ENCODE assay signal across 14 cellular contexts in the genomic region with DNA sequence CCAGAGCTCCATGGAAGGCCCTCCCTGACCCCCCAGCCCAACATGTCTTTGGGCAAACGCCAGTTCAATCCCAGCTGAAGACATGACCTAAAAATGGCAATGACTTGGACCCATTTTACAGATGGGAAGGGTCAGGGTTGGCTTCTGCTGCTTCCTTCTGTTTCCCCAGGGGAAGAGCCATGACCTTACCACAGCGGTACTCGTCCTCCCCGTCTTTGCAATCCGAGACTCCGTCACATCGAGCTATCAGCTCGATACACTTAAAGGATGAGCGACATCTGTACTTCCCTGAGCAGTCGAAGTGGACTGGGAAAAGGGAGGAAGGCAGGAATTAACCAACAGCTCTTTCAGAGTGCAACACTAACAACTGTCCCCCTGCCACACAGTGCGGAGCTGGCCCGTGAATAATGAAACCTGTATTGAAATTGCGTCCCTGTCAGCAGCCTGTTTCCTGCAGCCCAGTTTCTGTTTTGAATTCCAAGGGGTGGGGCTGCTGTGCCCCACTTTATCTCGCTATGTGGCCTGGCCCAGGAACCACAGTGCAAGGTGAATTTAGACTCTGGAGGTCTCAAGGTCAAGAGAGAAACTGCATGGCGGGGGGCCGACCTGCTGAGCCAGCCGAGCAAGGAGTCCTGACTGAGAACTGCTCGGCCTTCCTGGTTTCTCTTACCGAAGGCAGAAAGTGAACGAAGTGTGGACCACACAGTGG. TPM values are rescaled to one million over a fixed set of nuclear protein-coding genes. Genes with fewer than 3 reads are reported as not detected.
DNase-seq lines count a peak whose midpoint lies in the region; ATAC-seq, FAIRE-seq and TF ChIP-seq lines count a peak whose summit lies in the region.
"Had no signal": no experiment of that assay in that cellular context is flagged by ENCODE, and none has a peak within 500 bp of the region (broad histone marks: within the 10 kb centered on the region; RNA-seq: fewer than 3 reads in every experiment).

No MANE protein-coding gene starts in this region.

- H3K27ac ChIP-seq in cardiac muscle cell (peak overlapping the region; percentile 7), right atrium auricular region (no peak overlapping the region), VCaP (peak overlapping the region; percentile 14; the same call in 1 of the 2 replicates), HepG2 (ENCODE audit: extremely low read length, insufficient read depth, low read length) (peak overlapping the region; percentile 74), gastroesophageal sphincter (no peak overlapping the region)
- H3K27ac ChIP-seq: esophagus squamous epithelium, uterus had no signal

- POLR2A ChIA-PET in HepG2 (lab: Yijun Ruan, JAX): interaction anchor here (0.9 to 1.4 kb wide), 4 partner anchors 10 to 22 kb away, joined by 3 to 5 read pairs (median 4); a partner anchor contains a TSS

- H3K4me3 ChIP-seq in cardiac muscle cell (no peak overlapping the region), right atrium auricular region (no peak overlapping the region), HepG2 (replicated peaks in 1 of 3; ENCODE audit: insufficient read depth in 1 of 3, low read depth in 2 of 3, low read length in 3 of 3) (peak overlapping the region; percentile 11 to 55 (median 41); a peak in 5 of 6 replicates), gastroesophageal sphincter (no peak overlapping the region)
- H3K4me3 ChIP-seq: esophagus squamous epithelium, uterus had no signal

- intact Hi-C loops in HepG2 (cut with micrococcal nuclease; ENCODE audit: unreplicated experiment): no loop called here

- no peaks in the 10 kb centered on the region for H3K9me3 ChIP-seq in cardiac muscle cell (ENCODE audit: low read depth)
- H3K9me3 ChIP-seq in right atrium auricular region: no peaks in the 10 kb centered on the region
- H3K9me3 ChIP-seq in HepG2 (ENCODE audit: low read length): no peaks in the 10 kb centered on the region
- no peaks in the 10 kb centered on the region for H3K9me3 ChIP-seq in gastroesophageal sphincter
- H3K9me3 ChIP-seq: esophagus squamous epithelium, uterus had no signal

- no peaks in the 10 kb centered on the region for H3K27me3 ChIP-seq in cardiac muscle cell
- no peaks in the 10 kb centered on the region for H3K27me3 ChIP-seq in right atrium auricular region
- H3K27me3 ChIP-seq in HepG2 (ENCODE audit: control insufficient read depth in 1 of 2, insufficient read depth in 2 of 2, low read length in 2 of 2): no peaks in the 10 kb centered on the region
- H3K27me3 ChIP-seq in gastroesophageal sphincter: peaks cover 76% of the 10 kb centered on the region
- H3K27me3 ChIP-seq: uterus had no signal

- no peak for TF ChIP-seq RAD21 in HepG2 (CRISPR knock-in tag; IDR thresholded peaks at IDR 0.05)

- TF ChIP-seq EP300 in HepG2 (IDR thresholded peaks at IDR 0.05; ENCODE audit: low read depth in 2 of 2, low read length in 2 of 2) (no peak), HepG2 (CRISPR knock-in tag; IDR thresholded peaks at IDR 0.05; ENCODE audit: borderline replicate concordance) (no peak), gastroesophageal sphincter (IDR thresholded peaks at IDR 0.05) (no peak)

- H3K9ac ChIP-seq in HepG2 (ENCODE audit: insufficient read depth, low read depth, low read length): peak overlapping the region; percentile 57

- H2AFZ ChIP-seq in HepG2 (ENCODE audit: low read length): no peak overlapping the region

- in situ Hi-C loops in HepG2 (cut with HindIII; ENCODE audit: extremely low pct_ligation_motif_present, low pct_unique_long_range_greater_than_20kb): no loop called here

- BruUV-seq in HepG2 (replicated peaks; lab: Mats Ljungman, UMichigan): TSS peak; percentile 52

- 46% methylated on average over 18 of the region's 20 CpGs for WGBS in HepG2 (ENCODE audit: low lambda C conversion rate)
- WGBS in gastroesophageal sphincter (ENCODE audit: low coverage in 1 of 2), 2 donors: 40 to 57% methylated on average over 4 to 11 of the region's 20 CpGs

- no peaks in the 10 kb centered on the region for H4K20me1 ChIP-seq in HepG2 (ENCODE audit: insufficient read depth, low read length)

- TF ChIP-seq POLR2A in HepG2 (IDR thresholded peaks at IDR 0.05; ENCODE audit: insufficient read depth in 1 of 2, low read depth in 2 of 2, low read length in 2 of 2) (no peak), gastroesophageal sphincter (IDR thresholded peaks at IDR 0.05) (no peak)

- no peak for FAIRE-seq in HepG2 (lab: Jason Lieb, UNC)
- FAIRE-seq: bronchial epithelial cell had no signal

- TF ChIP-seq CTCF in cardiac muscle cell (IDR thresholded peaks at IDR 0.05; ENCODE audit: low read depth, low read length) (no peak), right atrium auricular region (IDR thresholded peaks at IDR 0.05) (no peak), VCaP (conservative IDR thresholded peaks at IDR 0.05) (no peak), HepG2 (CRISPR knock-in tag; IDR thresholded peaks at IDR 0.05) (no peak), gastroesophageal sphincter (IDR thresholded peaks at IDR 0.05) (no peak)

- DNase-seq in cardiac muscle cell (ENCODE audit: low read depth in 1 of 2, low spot score in 1 of 2) (peak in 1 of 2 donors; percentile 54), right atrium auricular region (ENCODE audit: low spot score) (no peak), HepG2 (ENCODE audit: low spot score) (peak; percentile 64), SKM-1 treated with dmso at 0.1 percent for 144 hours (lab: John Stamatoyannopoulos, UW; ENCODE audit: unreplicated experiment) (no peak)
- DNase-seq: C1 segment of cervical spinal cord, esophagus squamous epithelium, IMR-90, NCI-H524, uterus had no signal

- peaks cover 3% of the 10 kb centered on the region for H3K4me1 ChIP-seq in cardiac muscle cell (ENCODE audit: low read depth)
- no peaks in the 10 kb centered on the region for H3K4me1 ChIP-seq in right atrium auricular region
- H3K4me1 ChIP-seq in HepG2 (ENCODE audit: insufficient read depth, low read length): peaks cover 99% of the 10 kb centered on the region
- H3K4me1 ChIP-seq in gastroesophageal sphincter: no peaks in the 10 kb centered on the region
- H3K4me1 ChIP-seq: esophagus squamous epithelium, uterus had no signal

- peak overlapping the region; percentile 84 for H3K4me2 ChIP-seq in HepG2 (ENCODE audit: low read depth, low read length)

- no peaks in the 10 kb centered on the region for H3K36me3 ChIP-seq in cardiac muscle cell
- H3K36me3 ChIP-seq in right atrium auricular region: no peaks in the 10 kb centered on the region
- no peaks in the 10 kb centered on the region for H3K36me3 ChIP-seq in HepG2 (replicated peaks in 1 of 2; ENCODE audit: control insufficient read depth in 1 of 2, insufficient read depth in 2 of 2, low read length in 2 of 2)
- H3K36me3 ChIP-seq in gastroesophageal sphincter: no peaks in the 10 kb centered on the region
- H3K36me3 ChIP-seq: esophagus squamous epithelium, uterus had no signal

- CTCF ChIA-PET in HepG2 (lab: Yijun Ruan, JAX; ENCODE audit: low intra/inter-chr PET ratio, low total read pairs): no interaction called here

- ATAC-seq in HepG2 (peak; percentile 52), GM18873 (IDR thresholded peaks at IDR 0.05; ENCODE audit: low FRiP score, unreplicated experiment) (no peak), HG03175 (IDR thresholded peaks at IDR 0.05; ENCODE audit: unreplicated experiment) (no peak), gastroesophageal sphincter (no peak)

- H3K79me2 ChIP-seq in HepG2 (ENCODE audit: insufficient read depth, low read length): no peaks in the 10 kb centered on the region

RNA-seq across cellular contexts. Expression of a gene that starts 7.0 kb away (rescaled TPM):
- total RNA-seq in cardiac muscle cell (0.25 TPM in 1 of 2 replicates, not detected in the other), right atrium auricular region (1 to 10 TPM; 1.1 to 2.4 TPM), HepG2 (2016; rRNA removed; fragmentation: Illumina TruSeq; extraction: Trizol) (2.8 and 3.5 TPM in 2 replicates), gastroesophageal sphincter (under 1 TPM in 1 of 4 donors, not detected in 3; 0.52 TPM)
- polyA plus RNA-seq in cardiac muscle cell (not detected in 2 replicates), HepG2 (2011; rRNA removed) (16.9 and 17.8 TPM in 2 replicates)
- 3.0 and 3.4 TPM in 2 replicates for total RNA-seq in HepG2 (2016; cell fraction: cytosol; rRNA removed; fragmentation: Illumina TruSeq; extraction: Trizol; ENCODE audit: low read depth)
- total RNA-seq in HepG2 (2016; cell fraction: insoluble cytoplasmic fraction; rRNA removed; fragmentation: Illumina TruSeq; extraction: Trizol): 3.4 and 4.2 TPM in 2 replicates
- total RNA-seq in HepG2 (2016; cell fraction: membrane; rRNA removed; fragmentation: Illumina TruSeq; extraction: Trizol): 4.9 and 6.4 TPM in 2 replicates
- 2.5 and 3.0 TPM in 2 replicates for total RNA-seq in HepG2 (2016; cell fraction: nucleus; rRNA removed; fragmentation: Illumina TruSeq; extraction: Trizol)
- 14.6 and 15.1 TPM in 2 replicates for polyA plus RNA-seq in HepG2 (2011; cell fraction: cytosol; rRNA removed)
- 14.6 and 14.7 TPM in 2 replicates for polyA plus RNA-seq in HepG2 (2011; cell fraction: nucleus; rRNA removed)
- 3.3 and 13.6 TPM in 2 replicates for polyA plus RNA-seq in HepG2 (2012)
- polyA plus RNA-seq in HepG2 (2016; cell fraction: cytosol; fragmentation: Illumina TruSeq; extraction: Trizol; ENCODE audit: low read depth): 3.5 and 4.6 TPM in 2 replicates
- 4.4 and 4.5 TPM in 2 replicates for polyA plus RNA-seq in HepG2 (2016; cell fraction: insoluble cytoplasmic fraction; fragmentation: Illumina TruSeq; extraction: Trizol; ENCODE audit: low read depth)
- polyA plus RNA-seq in HepG2 (2016; cell fraction: membrane; fragmentation: Illumina TruSeq; extraction: Trizol; ENCODE audit: low read depth): 4.1 and 5.4 TPM in 2 replicates
- 2.8 and 4.3 TPM in 2 replicates for polyA plus RNA-seq in HepG2 (2016; cell fraction: nucleus; fragmentation: Illumina TruSeq; extraction: Trizol; ENCODE audit: insufficient read depth, low read depth)
- 16.7 and 58.0 TPM in 2 replicates for polyA minus RNA-seq in HepG2 (2011; rRNA and poly(A)+ RNA removed; ENCODE audit: low replicate concordance)
- polyA minus RNA-seq in HepG2 (2011; cell fraction: cytosol; rRNA and poly(A)+ RNA removed): 4.6 and 6.1 TPM in 2 replicates
- 7.6 and 14.0 TPM in 2 replicates for polyA minus RNA-seq in HepG2 (2011; cell fraction: nucleus; rRNA and poly(A)+ RNA removed)
- total RNA-seq: IMR-90 had no signal
- polyA plus RNA-seq: IMR-90 had no signal

RNA-seq across cellular contexts. Expression of a gene that starts 14.8 kb away (rescaled TPM):
- not detected in 2 replicates for total RNA-seq in cardiac muscle cell
- polyA plus RNA-seq in cardiac muscle cell: not detected in 2 replicates
- total RNA-seq in right atrium auricular region: under 1 TPM in 1 of 2 donors, not detected in 1; 0.12 TPM
- not detected in 2 replicates for total RNA-seq in HepG2 (2016; rRNA removed; fragmentation: Illumina TruSeq; extraction: Trizol)
- total RNA-seq in HepG2 (2016; cell fraction: cytosol; rRNA removed; fragmentation: Illumina TruSeq; extraction: Trizol; ENCODE audit: low read depth): not detected in 2 replicates
- total RNA-seq in HepG2 (2016; cell fraction: insoluble cytoplasmic fraction; rRNA removed; fragmentation: Illumina TruSeq; extraction: Trizol): not detected in 2 replicates
- total RNA-seq in HepG2 (2016; cell fraction: membrane; rRNA removed; fragmentation: Illumina TruSeq; extraction: Trizol): not detected in 2 replicates
- total RNA-seq in HepG2 (2016; cell fraction: nucleus; rRNA removed; fragmentation: Illumina TruSeq; extraction: Trizol): not detected in 2 replicates
- 0.03 TPM in 1 of 2 replicates, not detected in the other for polyA plus RNA-seq in HepG2 (2011; rRNA removed)
- polyA plus RNA-seq in HepG2 (2011; cell fraction: cytosol; rRNA removed): not detected in 2 replicates
- polyA plus RNA-seq in HepG2 (2011; cell fraction: nucleus; rRNA removed): 0.14 TPM in 1 of 2 replicates, not detected in the other
- not detected in 2 replicates for polyA plus RNA-seq in HepG2 (2012)
- polyA plus RNA-seq in HepG2 (2016; cell fraction: cytosol; fragmentation: Illumina TruSeq; extraction: Trizol; ENCODE audit: low read depth): not detected in 2 replicates
- not detected in 2 replicates for polyA plus RNA-seq in HepG2 (2016; cell fraction: insoluble cytoplasmic fraction; fragmentation: Illumina TruSeq; extraction: Trizol; ENCODE audit: low read depth)
- polyA plus RNA-seq in HepG2 (2016; cell fraction: membrane; fragmentation: Illumina TruSeq; extraction: Trizol; ENCODE audit: low read depth): not detected in 2 replicates
- not detected in 2 replicates for polyA plus RNA-seq in HepG2 (2016; cell fraction: nucleus; fragmentation: Illumina TruSeq; extraction: Trizol; ENCODE audit: insufficient read depth, low read depth)
- polyA minus RNA-seq in HepG2 (2011; rRNA and poly(A)+ RNA removed; ENCODE audit: low replicate concordance): 0.05 and 0.24 TPM in 2 replicates
- polyA minus RNA-seq in HepG2 (2011; cell fraction: cytosol; rRNA and poly(A)+ RNA removed): not detected in 2 replicates
- polyA minus RNA-seq in HepG2 (2011; cell fraction: nucleus; rRNA and poly(A)+ RNA removed): not detected in 2 replicates
- total RNA-seq in gastroesophageal sphincter: under 1 TPM in 1 of 4 donors, not detected in 3; 0.40 TPM
- total RNA-seq: bronchial epithelial cell, IMR-90 had no signal
- polyA plus RNA-seq: IMR-90 had no signal

RNA-seq across cellular contexts. Expression of a gene that starts 22.6 kb away (rescaled TPM):
- not detected in 2 replicates for total RNA-seq in cardiac muscle cell
- not detected in 2 replicates for polyA plus RNA-seq in cardiac muscle cell
- not detected for total RNA-seq in right atrium auricular region
- 0.24 TPM in 1 of 2 replicates, not detected in the other for total RNA-seq in HepG2 (2016; rRNA removed; fragmentation: Illumina TruSeq; extraction: Trizol)
- 0.61 and 1.5 TPM in 2 replicates for total RNA-seq in HepG2 (2016; cell fraction: cytosol; rRNA removed; fragmentation: Illumina TruSeq; extraction: Trizol; ENCODE audit: low read depth)
- 0.32 and 0.42 TPM in 2 replicates for total RNA-seq in HepG2 (2016; cell fraction: insoluble cytoplasmic fraction; rRNA removed; fragmentation: Illumina TruSeq; extraction: Trizol)
- total RNA-seq in HepG2 (2016; cell fraction: membrane; rRNA removed; fragmentation: Illumina TruSeq; extraction: Trizol): 0.40 TPM in 1 of 2 replicates, not detected in the other
- 1.5 TPM in 1 of 2 replicates, not detected in the other for total RNA-seq in HepG2 (2016; cell fraction: nucleus; rRNA removed; fragmentation: Illumina TruSeq; extraction: Trizol)
- 19.4 and 47.1 TPM in 2 replicates for polyA plus RNA-seq in HepG2 (2011; rRNA removed)
- 45.3 and 80.6 TPM in 2 replicates for polyA plus RNA-seq in HepG2 (2011; cell fraction: cytosol; rRNA removed)
- 4.4 and 17.6 TPM in 2 replicates for polyA plus RNA-seq in HepG2 (2011; cell fraction: nucleus; rRNA removed)
- polyA plus RNA-seq in HepG2 (2012): 19.3 and 58.1 TPM in 2 replicates
- 0.68 TPM in 2 replicates for polyA plus RNA-seq in HepG2 (2016; cell fraction: cytosol; fragmentation: Illumina TruSeq; extraction: Trizol; ENCODE audit: low read depth)
- polyA plus RNA-seq in HepG2 (2016; cell fraction: insoluble cytoplasmic fraction; fragmentation: Illumina TruSeq; extraction: Trizol; ENCODE audit: low read depth): 0.52 TPM in 1 of 2 replicates, not detected in the other
- polyA plus RNA-seq in HepG2 (2016; cell fraction: membrane; fragmentation: Illumina TruSeq; extraction: Trizol; ENCODE audit: low read depth): not detected in 2 replicates
- polyA plus RNA-seq in HepG2 (2016; cell fraction: nucleus; fragmentation: Illumina TruSeq; extraction: Trizol; ENCODE audit: insufficient read depth, low read depth): 2.2 TPM in 1 of 2 replicates, not detected in the other
- 9.8 and 15.5 TPM in 2 replicates for polyA minus RNA-seq in HepG2 (2011; rRNA and poly(A)+ RNA removed; ENCODE audit: low replicate concordance)
- 9.1 and 13.9 TPM in 2 replicates for polyA minus RNA-seq in HepG2 (2011; cell fraction: cytosol; rRNA and poly(A)+ RNA removed)
- 1.3 and 4.1 TPM in 2 replicates for polyA minus RNA-seq in HepG2 (2011; cell fraction: nucleus; rRNA and poly(A)+ RNA removed)
- not detected for total RNA-seq in gastroesophageal sphincter
- total RNA-seq: bronchial epithelial cell, esophagus squamous epithelium, IMR-90, uterus had no signal
- polyA plus RNA-seq: IMR-90 had no signal

RNA-seq across cellular contexts. Expression of a gene that starts 38.1 kb away (rescaled TPM):
- total RNA-seq in cardiac muscle cell (not detected in 2 replicates), right atrium auricular region (not detected), HepG2 (2016; rRNA removed; fragmentation: Illumina TruSeq; extraction: Trizol) (not detected in 2 replicates), gastroesophageal sphincter (not detected)
- polyA plus RNA-seq in cardiac muscle cell (not detected in 2 replicates), HepG2 (2011; rRNA removed) (1.5 and 1.6 TPM in 2 replicates)
- total RNA-seq in HepG2 (2016; cell fraction: cytosol; rRNA removed; fragmentation: Illumina TruSeq; extraction: Trizol; ENCODE audit: low read depth): not detected in 2 replicates
- total RNA-seq in HepG2 (2016; cell fraction: insoluble cytoplasmic fraction; rRNA removed; fragmentation: Illumina TruSeq; extraction: Trizol): not detected in 2 replicates
- total RNA-seq in HepG2 (2016; cell fraction: membrane; rRNA removed; fragmentation: Illumina TruSeq; extraction: Trizol): not detected in 2 replicates
- not detected in 2 replicates for total RNA-seq in HepG2 (2016; cell fraction: nucleus; rRNA removed; fragmentation: Illumina TruSeq; extraction: Trizol)
- 0.50 and 1.2 TPM in 2 replicates for polyA plus RNA-seq in HepG2 (2011; cell fraction: cytosol; rRNA removed)
- polyA plus RNA-seq in HepG2 (2011; cell fraction: nucleus; rRNA removed): 0.58 and 0.73 TPM in 2 replicates
- polyA plus RNA-seq in HepG2 (2012): 0.23 and 0.47 TPM in 2 replicates
- not detected in 2 replicates for polyA plus RNA-seq in HepG2 (2016; cell fraction: cytosol; fragmentation: Illumina TruSeq; extraction: Trizol; ENCODE audit: low read depth)
- not detected in 2 replicates for polyA plus RNA-seq in HepG2 (2016; cell fraction: insoluble cytoplasmic fraction; fragmentation: Illumina TruSeq; extraction: Trizol; ENCODE audit: low read depth)
- not detected in 2 replicates for polyA plus RNA-seq in HepG2 (2016; cell fraction: membrane; fragmentation: Illumina TruSeq; extraction: Trizol; ENCODE audit: low read depth)
- not detected in 2 replicates for polyA plus RNA-seq in HepG2 (2016; cell fraction: nucleus; fragmentation: Illumina TruSeq; extraction: Trizol; ENCODE audit: insufficient read depth, low read depth)
- polyA minus RNA-seq in HepG2 (2011; rRNA and poly(A)+ RNA removed; ENCODE audit: low replicate concordance): 0.91 TPM in 1 of 2 replicates, not detected in the other
- polyA minus RNA-seq in HepG2 (2011; cell fraction: cytosol; rRNA and poly(A)+ RNA removed): not detected in 2 replicates
- not detected in 2 replicates for polyA minus RNA-seq in HepG2 (2011; cell fraction: nucleus; rRNA and poly(A)+ RNA removed)
- total RNA-seq: bronchial epithelial cell, IMR-90, uterus had no signal
- polyA plus RNA-seq: IMR-90 had no signal

Comparison
In these comparisons a context has a peak if more than half of its experiments do, and no peak if none do; other contexts are left out.
1. H3K27ac ChIP-seq: peak in cardiac muscle cell (single experiment), VCaP (single experiment) and HepG2 (single experiment); none in right atrium auricular region (0 of 2) and gastroesophageal sphincter (0 of 4).
2. H3K4me3 ChIP-seq: peak in HepG2 (3 of 3); none in cardiac muscle cell (single experiment), right atrium auricular region (0 of 2) and gastroesophageal sphincter (0 of 2).